In the genomic region with DNA sequence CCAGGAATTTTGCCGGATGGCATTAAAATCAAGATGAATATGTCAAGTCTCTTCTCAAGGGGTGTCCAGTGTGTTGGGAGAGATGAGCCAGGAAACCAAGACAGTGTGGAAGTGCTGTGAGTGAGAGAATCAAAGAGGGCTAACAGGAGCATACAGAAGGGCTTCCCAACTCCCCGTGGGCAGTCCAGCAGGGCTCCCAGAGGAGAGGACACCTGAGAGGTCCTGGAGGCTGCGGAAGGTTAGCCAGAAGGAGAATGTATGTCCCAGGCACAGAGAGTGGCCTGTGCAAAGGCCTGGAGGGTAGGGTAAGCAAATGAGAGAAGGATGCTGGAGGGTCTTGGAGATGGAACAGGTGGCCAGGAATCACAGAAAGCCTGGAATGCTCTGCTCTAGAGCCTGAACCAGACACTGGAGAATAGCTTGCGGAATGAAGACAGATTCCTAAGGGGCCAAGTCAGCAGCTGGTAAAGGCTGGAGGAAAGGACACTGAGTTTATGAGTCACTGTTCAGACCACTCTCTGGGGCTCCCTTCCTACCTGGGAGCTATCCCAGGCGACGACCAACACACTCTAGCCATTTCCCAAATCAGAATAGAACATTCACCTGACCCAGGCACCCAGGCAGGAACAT, we compare ENCODE assay signal across 9 cellular contexts. TPM values are rescaled to one million over a fixed set of nuclear protein-coding genes. Genes with fewer than 3 reads are reported as not detected.
DNase-seq lines count a peak whose midpoint lies in the region; ATAC-seq and TF ChIP-seq lines count a peak whose summit lies in the region.
"Had no signal": no experiment of that assay in that cellular context is flagged by ENCODE, and none has a peak within 500 bp of the region (broad histone marks: within the 10 kb centered on the region; RNA-seq: fewer than 3 reads in every experiment).

No MANE protein-coding gene starts in this region.

- no peak for ATAC-seq in activated CD8-positive, alpha-beta T cell treated with anti-CD3 and anti-CD28 coated beads for 36 hours
- no peak for ATAC-seq in GM19395 (IDR thresholded peaks at IDR 0.05; ENCODE audit: unreplicated experiment)

- no peak overlapping the region for H3K4me3 Mint-ChIP-seq in activated CD8-positive, alpha-beta T cell treated with anti-CD3 and anti-CD28 coated beads for 36 hours

- peaks cover 5% of the 10 kb centered on the region for H3K36me3 ChIP-seq in thymus (ENCODE audit: control insufficient read depth, insufficient read depth)

- no peaks in the 10 kb centered on the region for H3K27me3 Mint-ChIP-seq in activated CD8-positive, alpha-beta T cell treated with anti-CD3 and anti-CD28 coated beads for 36 hours

- TF ChIP-seq CTCF in activated CD8-positive, alpha-beta T cell treated with anti-CD3 and anti-CD28 coated beads for 36 hours (IDR thresholded peaks at IDR 0.05): no peak

- no peaks in the 10 kb centered on the region for H3K9me3 ChIP-seq in thymus (ENCODE audit: control insufficient read depth)

- peak overlapping the region; percentile 92 for H3K27ac ChIP-seq in thymus (ENCODE audit: low read depth)

- H3K4me1 ChIP-seq in thymus (ENCODE audit: control insufficient read depth, insufficient read depth, low read length): peaks cover 73% of the 10 kb centered on the region

- H3K27me3 ChIP-seq in thymus (ENCODE audit: control insufficient read depth, insufficient read depth): no peaks in the 10 kb centered on the region

- 96% methylated on average over 6 of the region's 6 CpGs for WGBS in thymus

- peaks cover 93% of the 10 kb centered on the region for H3K4me1 Mint-ChIP-seq in activated CD8-positive, alpha-beta T cell treated with anti-CD3 and anti-CD28 coated beads for 36 hours (ENCODE audit: low read depth)

- CTCF ChIA-PET in activated CD8-positive, alpha-beta T cell treated with anti-CD3 and anti-CD28 coated beads for 36 hours (lab: Charles Lee): interaction anchor here (1.1 to 6.1 kb wide), 4 partner anchors 8 to 61 kb away, joined by 3 to 48 read pairs (median 32); no protein-coding TSS in a partner anchor

- intact Hi-C loops in activated CD8-positive, alpha-beta T cell treated with anti-CD3 and anti-CD28 coated beads for 36 hours (cut with micrococcal nuclease): loop anchor here (5.0 kb wide), 1 partner anchor 63 kb away; a partner anchor contains a TSS

- no peaks in the 10 kb centered on the region for H3K9me3 Mint-ChIP-seq in activated CD8-positive, alpha-beta T cell treated with anti-CD3 and anti-CD28 coated beads for 36 hours

- peak overlapping the region; percentile 93 for H3K27ac Mint-ChIP-seq in activated CD8-positive, alpha-beta T cell treated with anti-CD3 and anti-CD28 coated beads for 36 hours

- peaks cover 35% of the 10 kb centered on the region for H3K36me3 Mint-ChIP-seq in activated CD8-positive, alpha-beta T cell treated with anti-CD3 and anti-CD28 coated beads for 36 hours (ENCODE audit: low read depth)

- H3K4me3 ChIP-seq in thymus (ENCODE audit: low read length): no peak overlapping the region

- peak; percentile 55 for DNase-seq in activated CD8-positive, alpha-beta memory T cell treated with anti-CD3 and anti-CD28 coated beads for 24 hours
- no peak for DNase-seq in activated CD8-positive, alpha-beta memory T cell treated with anti-CD3 and anti-CD28 coated beads, Interleukin-2, amount 50 U/mL, for 4 hours
- no peak for DNase-seq in activated CD8-positive, alpha-beta T cell treated with anti-CD3 and anti-CD28 coated beads for 36 hours
- DNase-seq in iris pigment epithelial cell (ENCODE audit: low read depth): peak; percentile 89
- no peak for DNase-seq in SK-N-DZ (ENCODE audit: low spot score)
- DNase-seq in central memory CD4-positive, alpha-beta T cell: no peak
- DNase-seq: AML-193 had no signal

- POLR2A ChIA-PET in activated CD8-positive, alpha-beta T cell treated with anti-CD3 and anti-CD28 coated beads for 36 hours (lab: Charles Lee): interaction anchor here (1.0 to 24.7 kb wide), 8 partner anchors 9 to 58 kb away, joined by 3 to 1131 read pairs (median 66); a partner anchor contains a TSS

RNA-seq across cellular contexts. Expression of a gene that starts 59.4 kb away (rescaled TPM):
- total RNA-seq in activated CD8-positive, alpha-beta T cell treated with anti-CD3 and anti-CD28 coated beads for 36 hours: 1 to 10 TPM; 4.0 to 4.1 TPM
- 25.4 TPM for polyA plus RNA-seq in thymus
- 1.3 and 1.5 TPM in 2 replicates for polyA plus RNA-seq in SK-N-DZ (2014; cell fraction: cytosol; rRNA removed)
- polyA plus RNA-seq in SK-N-DZ (2014; cell fraction: nucleus; rRNA removed): 2.8 and 7.0 TPM in 2 replicates

Comparison
In these comparisons a context has a peak if more than half of its experiments do, and no peak if none do; other contexts are left out.
1. DNase-seq: peak in activated CD8-positive, alpha-beta memory T cell treated with anti-CD3 and anti-CD28 coated beads for 24 hours (single experiment) and iris pigment epithelial cell (single experiment); none in activated CD8-positive, alpha-beta memory T cell treated with anti-CD3 and anti-CD28 coated beads, Interleukin-2, amount 50 U/mL, for 4 hours (single experiment), activated CD8-positive, alpha-beta T cell treated with anti-CD3 and anti-CD28 coated beads for 36 hours (single experiment), SK-N-DZ (single experiment) and central memory CD4-positive, alpha-beta T cell (single experiment).